19 cellular contexts compared by ENCODE assay signal in the genomic region with DNA sequence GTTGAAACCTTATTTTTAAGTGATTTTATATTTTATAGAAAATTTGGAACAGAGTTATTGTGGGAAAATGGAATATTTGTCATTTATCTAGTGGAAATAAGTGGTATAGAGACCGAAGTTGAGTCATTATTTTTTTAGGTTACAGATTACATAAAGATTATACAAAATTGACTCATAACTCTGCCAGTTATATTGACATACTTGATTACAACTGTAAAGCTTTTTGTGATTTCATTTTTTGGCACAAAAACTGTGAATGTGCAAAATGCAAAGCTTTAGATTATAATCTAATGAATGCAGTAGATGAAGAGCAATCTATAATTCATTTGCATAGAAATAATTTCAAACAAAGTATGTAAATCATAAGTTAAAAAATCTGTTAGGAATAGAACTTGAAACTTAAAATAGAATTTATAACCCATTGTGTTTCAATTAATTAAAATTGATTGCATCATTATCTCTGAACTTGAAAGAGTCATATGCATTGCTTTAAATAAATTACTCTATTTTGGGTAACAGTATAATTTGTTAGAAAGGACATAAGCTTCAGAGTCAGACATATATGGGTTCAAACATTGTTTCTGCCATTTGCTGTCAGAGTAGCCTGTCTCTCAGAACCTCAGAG.
DNase-seq lines count a peak whose midpoint lies in the region; ATAC-seq, FAIRE-seq and TF ChIP-seq lines count a peak whose summit lies in the region.
"Had no signal": no experiment of that assay in that cellular context is flagged by ENCODE, and none has a peak within 500 bp of the region (broad histone marks: within the 10 kb centered on the region; RNA-seq: fewer than 3 reads in every experiment).

No MANE protein-coding gene starts in this region.

- H3K9me3 ChIP-seq in PC-3 (ENCODE audit: low read length) (no peaks in the 10 kb centered on the region), breast epithelium (peaks cover 0 to 7% of the 10 kb centered on the region in 2 donors)

- H3K27ac ChIP-seq in PC-3 (ENCODE audit: low read length): peak overlapping the region; percentile 28
- H3K27ac ChIP-seq in breast epithelium: no peak overlapping the region
- H3K27ac ChIP-seq: KMS-11 had no signal

- FAIRE-seq in bronchial epithelial cell (lab: Jason Lieb, UNC): no peak
- FAIRE-seq: D721Med, HTR-8/SVneo had no signal

- TF ChIP-seq CTCF in PC-3 (conservative IDR thresholded peaks at IDR 0.05; ENCODE audit: low read depth, low read length) (no peak), bronchial epithelial cell (IDR thresholded peaks at IDR 0.05; ENCODE audit: insufficient read depth, low read length, severe bottlenecking) (no peak), breast epithelium (IDR thresholded peaks at IDR 0.05) (no peak)

- ATAC-seq in GM21515 (IDR thresholded peaks at IDR 0.05; ENCODE audit: unreplicated experiment) (peak; percentile 15), PC-3 (peak; percentile 76)
- ATAC-seq: CD8-positive, alpha-beta T cell had no signal

- H4K20me1 ChIP-seq in PC-3 (ENCODE audit: low read length): no peaks in the 10 kb centered on the region

- H3K4me1 Mint-ChIP-seq in activated CD4-positive, alpha-beta memory T cell treated with anti-CD3 and anti-CD28 coated beads, Interleukin-2, amount 10 ng/mL, durations not matched to agents 7 days and 5 days: no peaks in the 10 kb centered on the region
- H3K4me1 Mint-ChIP-seq: CD14-positive monocyte had no signal

- H3K4me3 ChIP-seq in PC-3 (ENCODE audit: low read length) (no peak overlapping the region), bronchial epithelial cell (ENCODE audit: low read depth, low read length) (no peak overlapping the region), breast epithelium (no peak overlapping the region)

- intact Hi-C loops in PC-3 (cut with micrococcal nuclease): no loop called here
- intact Hi-C loops in breast epithelium (cut with DNase I; ENCODE audit: low total_unique reads): no loop called here

- POLR2A ChIA-PET in PC-3 (lab: Charles Lee; ENCODE audit: unreplicated experiment): no interaction called here
- POLR2A ChIA-PET in activated CD4-positive, alpha-beta memory T cell treated with anti-CD3 and anti-CD28 coated beads, Interleukin-2, amount 10 ng/mL, durations not matched to agents 7 days and 5 days (lab: Charles Lee): no interaction called here

- no peaks in the 10 kb centered on the region for H3K79me2 ChIP-seq in PC-3 (ENCODE audit: low read length)

- H3K9ac ChIP-seq in PC-3 (ENCODE audit: low read length): no peak overlapping the region
- H3K9ac ChIP-seq: KMS-11 had no signal

- no peak overlapping the region for H2AFZ ChIP-seq in PC-3 (ENCODE audit: low read length)

- H3K4me2 ChIP-seq in PC-3 (ENCODE audit: low read length): peak overlapping the region; percentile 32; the same call in 1 of the 2 replicates
- H3K4me2 ChIP-seq: KMS-11 had no signal

- H3K36me3 ChIP-seq in PC-3 (ENCODE audit: low read depth, low read length) (no peaks in the 10 kb centered on the region), bronchial epithelial cell (ENCODE audit: control insufficient read depth, insufficient read depth, low read length) (no peaks in the 10 kb centered on the region), breast epithelium (no peaks in the 10 kb centered on the region)

- no peaks in the 10 kb centered on the region for H3K27me3 ChIP-seq in PC-3 (ENCODE audit: low read length)
- no peaks in the 10 kb centered on the region for H3K27me3 ChIP-seq in bronchial epithelial cell (ENCODE audit: control insufficient read depth, insufficient read depth, low read length)
- H3K27me3 ChIP-seq in breast epithelium: no peaks in the 10 kb centered on the region

- CTCF ChIA-PET in PC-3 (lab: Charles Lee): no interaction called here
- CTCF ChIA-PET in activated CD4-positive, alpha-beta memory T cell treated with anti-CD3 and anti-CD28 coated beads, Interleukin-2, amount 10 ng/mL, durations not matched to agents 7 days and 5 days (lab: Charles Lee): no interaction called here

- peak; percentile 5 for DNase-seq in EH (ENCODE audit: low read depth)
- peak; percentile 58 for DNase-seq in PC-3
- peak; percentile 26 for DNase-seq in bronchial epithelial cell (ENCODE audit: low read depth)
- DNase-seq in activated CD4-positive, alpha-beta memory T cell treated with anti-CD3 and anti-CD28 coated beads, Interleukin-2, amount 10 ng/mL, durations not matched to agents 7 days and 5 days: no peak
- no peak for DNase-seq in stimulated activated CD4-positive, alpha-beta T cell treated with anti-CD3 and anti-CD28 coated beads, Interleukin-15, amount 100 ng/mL, for 24 hours
- no peak for DNase-seq in breast epithelium (ENCODE audit: low spot score in 2 of 2)
- DNase-seq in AML-193 (lab: John Stamatoyannopoulos, UW): no peak
- DNase-seq: CD8-positive, alpha-beta T cell; COR-L47; DMS153; DND-41; GF-D8; GOT3; H9 had no signal

- BruUV-seq in PC-3 (replicated peaks; lab: Mats Ljungman, UMichigan): no TSS peak

- H3K36me3 Mint-ChIP-seq in activated CD4-positive, alpha-beta memory T cell treated with anti-CD3 and anti-CD28 coated beads, Interleukin-2, amount 10 ng/mL, durations not matched to agents 7 days and 5 days (ENCODE audit: low read depth): no peaks in the 10 kb centered on the region

- peaks cover 16% of the 10 kb centered on the region for H3K4me1 ChIP-seq in PC-3 (ENCODE audit: insufficient read depth, low read length)
- H3K4me1 ChIP-seq in breast epithelium: no peaks in the 10 kb centered on the region

- H3K27me3 Mint-ChIP-seq in activated CD4-positive, alpha-beta memory T cell treated with anti-CD3 and anti-CD28 coated beads, Interleukin-2, amount 10 ng/mL, durations not matched to agents 7 days and 5 days: no peaks in the 10 kb centered on the region

- no peak overlapping the region for H3K4me3 Mint-ChIP-seq in activated CD4-positive, alpha-beta memory T cell treated with anti-CD3 and anti-CD28 coated beads, Interleukin-2, amount 10 ng/mL, durations not matched to agents 7 days and 5 days
- H3K4me3 Mint-ChIP-seq: CD14-positive monocyte; CD8-positive, alpha-beta T cell; H9 had no signal

- TF ChIP-seq POLR2A in breast epithelium (IDR thresholded peaks at IDR 0.05): no peak

- no peak overlapping the region for H3K27ac Mint-ChIP-seq in activated CD4-positive, alpha-beta memory T cell treated with anti-CD3 and anti-CD28 coated beads, Interleukin-2, amount 10 ng/mL, durations not matched to agents 7 days and 5 days
- H3K27ac Mint-ChIP-seq: CD14-positive monocyte; CD8-positive, alpha-beta T cell; H9 had no signal

- no peaks in the 10 kb centered on the region; the same call in 1 of the 2 replicates for H3K9me2 ChIP-seq in PC-3 (replicated peaks; ENCODE audit: low read length)

- peaks cover 4% of the 10 kb centered on the region for H3F3A ChIP-seq in PC-3 (ENCODE audit: low read length, unreplicated experiment)

- no peaks in the 10 kb centered on the region for H3K9me3 Mint-ChIP-seq in activated CD4-positive, alpha-beta memory T cell treated with anti-CD3 and anti-CD28 coated beads, Interleukin-2, amount 10 ng/mL, durations not matched to agents 7 days and 5 days
- H3K9me3 Mint-ChIP-seq: CD8-positive, alpha-beta T cell had no signal

Comparison
In these comparisons a context has a peak if more than half of its experiments do, and no peak if none do; other contexts are left out.
1. DNase-seq: peak in EH (single experiment), PC-3 (single experiment) and bronchial epithelial cell (single experiment); none in activated CD4-positive, alpha-beta memory T cell treated with anti-CD3 and anti-CD28 coated beads, Interleukin-2, amount 10 ng/mL, durations not matched to agents 7 days and 5 days (single experiment), stimulated activated CD4-positive, alpha-beta T cell treated with anti-CD3 and anti-CD28 coated beads, Interleukin-15, amount 100 ng/mL, for 24 hours (single experiment), breast epithelium (0 of 2) and AML-193 (0 of 2).